Comparison of ENCODE assay signal across 9 cellular contexts in genomic region chr3:125310623-125311076, GRCh38.
A peak's percentile ranks its signal among the peaks of the same experiment; 100 is the strongest.
DNase-seq lines count a peak whose midpoint lies in the region; ATAC-seq and TF ChIP-seq lines count a peak whose summit lies in the region.
"Had no signal": no experiment of that assay in that cellular context is flagged by ENCODE, and none has a peak within 500 bp of the region (broad histone marks: within the 10 kb centered on the region; RNA-seq: fewer than 3 reads in every experiment).

No MANE protein-coding gene starts in this region.

- peaks cover 56% of the 10 kb centered on the region for H3K4me1 Mint-ChIP-seq in activated T-cell treated with anti-CD3 and anti-CD28 coated beads, Interleukin-2, amount 50 U/mL, for 4 hours (ENCODE audit: low read depth)

- no peak overlapping the region for H3K4me3 ChIP-seq in mucosa of descending colon
- peak overlapping the region; percentile 42 for H3K4me3 ChIP-seq in upper lobe of right lung

- H3K27me3 ChIP-seq in upper lobe of right lung: no peaks in the 10 kb centered on the region

- H3K9me3 ChIP-seq in mucosa of descending colon: no peaks in the 10 kb centered on the region
- H3K9me3 ChIP-seq in upper lobe of right lung: no peaks in the 10 kb centered on the region

- H3K4me3 Mint-ChIP-seq in activated T-cell treated with anti-CD3 and anti-CD28 coated beads, Interleukin-2, amount 50 U/mL, for 4 hours: peak overlapping the region; percentile 79

- ATAC-seq in activated T-cell treated with anti-CD3 and anti-CD28 coated beads, Interleukin-2, amount 50 U/mL, for 4 hours: peak; percentile 91 to 93
- ATAC-seq in mucosa of descending colon (peak; percentile 84), upper lobe of right lung (peak; percentile 83), GM21515 (IDR thresholded peaks at IDR 0.05; ENCODE audit: unreplicated experiment) (no peak)

- DNase-seq in SIG-M5 treated with dmso at 0.1 percent for 504 hours (lab: John Stamatoyannopoulos, UW; ENCODE audit: unreplicated experiment): peak; percentile 66
- no peak for DNase-seq in SIG-M5 (lab: John Stamatoyannopoulos, UW)
- DNase-seq in activated T-cell treated with anti-CD3 and anti-CD28 coated beads, Interleukin-2, amount 50 U/mL, for 4 hours: peak; percentile 21
- peak in 2 of 3 donors; percentile 35 to 39 for DNase-seq in mucosa of descending colon
- no peak for DNase-seq in upper lobe of right lung
- no peak for DNase-seq in HUDEP-2 (lab: John Stamatoyannopoulos, UW; ENCODE audit: unreplicated experiment in 76 of 76)
- no peak for DNase-seq in NCI-H748 treated with DMSO at 0.1 percent for 48 hours (lab: John Stamatoyannopoulos, UW)

- no peaks in the 10 kb centered on the region for H3K36me3 ChIP-seq in mucosa of descending colon (ENCODE audit: low read depth)
- peaks cover 8% of the 10 kb centered on the region for H3K36me3 ChIP-seq in upper lobe of right lung

- H3K4me1 ChIP-seq in mucosa of descending colon (ENCODE audit: low read depth) (peaks cover 4% of the 10 kb centered on the region), upper lobe of right lung (no peaks in the 10 kb centered on the region)

- no peaks in the 10 kb centered on the region for H3K9me3 Mint-ChIP-seq in activated T-cell treated with anti-CD3 and anti-CD28 coated beads, Interleukin-2, amount 50 U/mL, for 4 hours

- TF ChIP-seq CTCF in mucosa of descending colon (IDR thresholded peaks at IDR 0.05) (no peak), upper lobe of right lung (IDR thresholded peaks at IDR 0.05) (no peak)

- peaks cover 37% of the 10 kb centered on the region for H3K36me3 Mint-ChIP-seq in activated T-cell treated with anti-CD3 and anti-CD28 coated beads, Interleukin-2, amount 50 U/mL, for 4 hours (ENCODE audit: insufficient read depth)

- H3K27ac ChIP-seq in upper lobe of right lung: peak overlapping the region; percentile 31
- H3K27ac ChIP-seq: 22Rv1 had no signal

- intact Hi-C loops in mucosa of descending colon (cut with DNase I, micrococcal nuclease) (no loop called here), upper lobe of right lung (cut with DNase I) (no loop called here)

- H3K27me3 Mint-ChIP-seq in activated T-cell treated with anti-CD3 and anti-CD28 coated beads, Interleukin-2, amount 50 U/mL, for 4 hours (ENCODE audit: low read depth): no peaks in the 10 kb centered on the region

Comparison
In these comparisons a context has a peak if more than half of its experiments do, and no peak if none do; other contexts are left out.
1. DNase-seq: peak in SIG-M5 treated with dmso at 0.1 percent for 504 hours (single experiment), activated T-cell treated with anti-CD3 and anti-CD28 coated beads, Interleukin-2, amount 50 U/mL, for 4 hours (single experiment) and mucosa of descending colon (2 of 3); none in SIG-M5 (single experiment), upper lobe of right lung (single experiment), HUDEP-2 (0 of 76) and NCI-H748 treated with DMSO at 0.1 percent for 48 hours (single experiment).